1 cellular context compared by ENCODE assay signal in the genomic region with DNA sequence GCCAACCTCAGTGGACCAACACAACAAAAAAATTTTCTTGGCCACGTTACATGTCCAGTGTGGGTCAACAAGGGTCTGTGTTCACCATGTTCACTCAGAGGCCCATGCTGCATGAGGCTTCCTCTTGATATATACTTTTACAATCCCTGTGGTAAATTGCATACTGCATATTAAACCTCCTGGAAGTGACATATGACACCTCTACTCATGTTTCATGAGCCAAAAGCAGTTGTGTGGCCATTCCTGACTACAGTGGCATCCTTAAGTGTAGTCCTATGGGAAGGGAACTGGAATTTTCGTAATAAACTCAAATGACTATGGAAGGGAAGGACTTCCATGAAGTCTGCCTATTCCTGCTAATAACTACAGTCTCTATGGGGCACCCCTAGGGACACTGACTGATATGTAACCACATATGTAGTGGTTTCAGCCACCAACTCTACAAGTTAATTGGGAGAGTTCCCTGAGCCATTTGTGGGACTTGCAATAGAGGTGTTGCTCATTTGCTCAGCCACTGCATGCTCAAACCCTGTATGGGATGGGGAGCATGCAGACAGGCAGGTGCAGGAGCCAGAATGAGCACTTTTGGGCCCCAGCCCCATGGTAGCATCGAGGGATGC.
A peak's percentile ranks its signal among the peaks of the same experiment; 100 is the strongest.
TF ChIP-seq lines count a peak whose summit lies in the region.

No MANE protein-coding gene starts in this region.

TF ChIP-seq in HEK293, 187 proteins besides CTCF, POLR2A, EP300 and RAD21 (continued from another document):
- TF ChIP-seq ZNF221 (tag by site-specific recombination; IDR thresholded peaks at IDR 0.05; ENCODE audit: borderline replicate concordance) = no peak
- no peak for TF ChIP-seq PRDM1 (tag by site-specific recombination; IDR thresholded peaks at IDR 0.05)
- TF ChIP-seq, protein P1, sequence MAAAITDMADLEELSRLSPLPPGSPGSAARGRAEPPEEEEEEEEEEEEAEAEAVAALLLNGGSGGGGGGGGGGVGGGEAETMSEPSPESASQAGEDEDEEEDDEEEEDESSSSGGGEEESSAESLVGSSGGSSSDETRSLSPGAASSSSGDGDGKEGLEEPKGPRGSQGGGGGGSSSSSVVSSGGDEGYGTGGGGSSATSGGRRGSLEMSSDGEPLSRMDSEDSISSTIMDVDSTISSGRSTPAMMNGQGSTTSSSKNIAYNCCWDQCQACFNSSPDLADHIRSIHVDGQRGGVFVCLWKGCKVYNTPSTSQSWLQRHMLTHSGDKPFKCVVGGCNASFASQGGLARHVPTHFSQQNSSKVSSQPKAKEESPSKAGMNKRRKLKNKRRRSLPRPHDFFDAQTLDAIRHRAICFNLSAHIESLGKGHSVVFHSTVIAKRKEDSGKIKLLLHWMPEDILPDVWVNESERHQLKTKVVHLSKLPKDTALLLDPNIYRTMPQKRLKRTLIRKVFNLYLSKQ (tag by site-specific recombination; IDR thresholded peaks at IDR 0.05; ENCODE audit: borderline replicate concordance) = no peak
- TF ChIP-seq OSR2 (tag by site-specific recombination; IDR thresholded peaks at IDR 0.05) = no peak
- TF ChIP-seq SCRT1 (tag by site-specific recombination; IDR thresholded peaks at IDR 0.05; ENCODE audit: borderline replicate concordance) = no peak
- 0 out of 2 replicates have a peak, but pooled peaks have one; percentile 30 for TF ChIP-seq GLIS1 (tag by site-specific recombination; IDR thresholded peaks at IDR 0.05)
